24 cellular contexts compared by ENCODE assay signal in the genomic region with DNA sequence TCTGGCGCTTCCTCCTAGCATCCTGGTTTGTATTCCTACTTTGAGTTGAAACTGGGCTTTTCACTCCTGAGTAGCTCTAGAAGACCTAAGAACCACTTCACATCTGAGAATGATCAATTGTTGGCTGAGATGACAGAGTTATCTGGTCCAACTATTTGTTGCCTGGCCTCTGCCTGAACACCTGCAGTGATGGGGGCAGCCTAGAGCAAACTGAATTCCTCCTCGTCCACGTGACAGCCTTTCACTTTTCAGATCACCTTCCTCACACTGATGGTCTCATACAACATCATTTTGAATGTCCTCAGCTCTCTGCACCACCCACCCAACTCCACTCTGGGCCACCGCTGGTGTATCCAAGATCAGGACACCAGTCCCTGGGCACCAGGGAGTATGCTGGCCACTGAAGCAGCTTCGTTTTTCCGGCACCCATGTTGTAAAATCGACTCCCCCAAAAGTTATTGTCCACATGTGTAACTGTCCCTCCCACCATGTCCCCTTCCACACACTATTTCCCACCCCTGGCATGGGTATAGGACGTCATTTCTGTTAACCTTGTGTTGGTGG.
DNase-seq lines count a peak whose midpoint lies in the region; ATAC-seq, FAIRE-seq and TF ChIP-seq lines count a peak whose summit lies in the region.
"Had no signal": no experiment of that assay in that cellular context is flagged by ENCODE, and none has a peak within 500 bp of the region (broad histone marks: within the 10 kb centered on the region; RNA-seq: fewer than 3 reads in every experiment).

No MANE protein-coding gene starts in this region.

- no peaks in the 10 kb centered on the region for H3K9me1 ChIP-seq in K562 (ENCODE audit: control insufficient read depth, insufficient read depth, low read length)

- peak overlapping the region; percentile 41 for H3K27ac Mint-ChIP-seq in nephron progenitor cell
- no peak overlapping the region for H3K27ac Mint-ChIP-seq in type B pancreatic cell
- H3K27ac Mint-ChIP-seq: activated CD4-positive, alpha-beta T cell treated with anti-CD3 and anti-CD28 coated beads for 36 hours; natural killer cell treated with Interleukin-12 subunit alpha and Interleukin-12 subunit beta and Interleukin-15 and Interleukin-18, amount 100 ng/mL, for 72 hours had no signal

- no peak overlapping the region for H3K27ac ChIP-seq in K562 (ENCODE audit: extremely low read depth, low read depth, low read length)
- H3K27ac ChIP-seq: SJCRH30, stomach, uterus had no signal

- in situ Hi-C loops in K562 (cut with MboI) = no loop called here

- CTCF ChIA-PET in K562 (lab: Yijun Ruan, JAX; ENCODE audit: low intra/inter-chr PET ratio) = no interaction called here

- peak; percentile 56 for ATAC-seq in K562
- no peak for ATAC-seq in stimulated activated naive CD8-positive, alpha-beta T cell treated with anti-CD3 and anti-CD28 coated beads, Interleukin-15, Interleukin-2, amounts not matched to agents 100 U/mL and 50 U/mL, for 24 hours
- ATAC-seq: activated CD4-positive, alpha-beta T cell treated with anti-CD3 and anti-CD28 coated beads for 36 hours had no signal

- no peak for TF ChIP-seq EP300 in K562 (IDR thresholded peaks at IDR 0.05; ENCODE audit: low read length)

- TF ChIP-seq CTCF in K562 (IDR thresholded peaks at IDR 0.05 in 2 of 3, conservative IDR thresholded peaks at IDR 0.05 in 1 of 3; ENCODE audit: insufficient read depth in 2 of 3, low read depth in 1 of 3, low read length in 3 of 3) = no peak
- no peak for TF ChIP-seq CTCF in nephron progenitor cell (IDR thresholded peaks at IDR 0.05)
- no peak for TF ChIP-seq CTCF in type B pancreatic cell (conservative IDR thresholded peaks at IDR 0.05)

- H3K27me3 Mint-ChIP-seq in nephron progenitor cell (ENCODE audit: low read depth, poor library complexity) (no peaks in the 10 kb centered on the region), type B pancreatic cell (peaks cover 9% of the 10 kb centered on the region)

- no peaks in the 10 kb centered on the region for H3K79me2 ChIP-seq in K562 (ENCODE audit: control insufficient read depth, insufficient read depth, low read length)

- H3K36me3 ChIP-seq in K562 (ENCODE audit: control insufficient read depth, insufficient read depth, low read length) = no peaks in the 10 kb centered on the region
- H3K36me3 ChIP-seq: HAP-1, stomach, uterus had no signal

- FAIRE-seq in HTR-8/SVneo (lab: Jason Lieb, UNC) (peak; percentile 28), K562 (lab: Jason Lieb, UNC) (no peak)
- FAIRE-seq: A204.1 had no signal

- H3K4me1 Mint-ChIP-seq in nephron progenitor cell = peaks cover 71% of the 10 kb centered on the region
- peaks cover 35% of the 10 kb centered on the region for H3K4me1 Mint-ChIP-seq in type B pancreatic cell (ENCODE audit: unreplicated experiment)
- H3K4me1 Mint-ChIP-seq: activated CD4-positive, alpha-beta T cell treated with anti-CD3 and anti-CD28 coated beads for 36 hours had no signal

- H3K36me3 Mint-ChIP-seq in nephron progenitor cell (ENCODE audit: low read depth) = peaks cover 18% of the 10 kb centered on the region
- peaks cover 13% of the 10 kb centered on the region for H3K36me3 Mint-ChIP-seq in type B pancreatic cell
- H3K36me3 Mint-ChIP-seq: CD14-positive monocyte; natural killer cell treated with Interleukin-12 subunit alpha and Interleukin-12 subunit beta and Interleukin-15 and Interleukin-18, amount 100 ng/mL, for 72 hours had no signal

- BruUV-seq in K562 (replicated peaks; lab: Mats Ljungman, UMichigan) = no TSS peak

- H3K9me3 ChIP-seq in K562 (replicated peaks; ENCODE audit: control insufficient read depth, insufficient read depth, low read depth, low read length) = no peaks in the 10 kb centered on the region
- H3K9me3 ChIP-seq: HAP-1, SJCRH30, stomach, uterus had no signal

- intact Hi-C loops in K562 (cut with micrococcal nuclease) = no loop called here

- TF ChIP-seq RAD21 in K562 (CRISPR knock-in tag; conservative IDR thresholded peaks at IDR 0.05 in 1 of 2, IDR thresholded peaks at IDR 0.05 in 1 of 2) = no peak

- H3K4me2 ChIP-seq in K562 (ENCODE audit: insufficient read depth, low read length) = no peak overlapping the region

- peak; percentile 19 for DNase-seq in NCI-H510A treated with DMSO at 0.1 percent for 48 hours (lab: John Stamatoyannopoulos, UW)
- DNase-seq in NCI-H510A (lab: John Stamatoyannopoulos, UW) = no peak
- no peak for DNase-seq in HTR-8/SVneo (ENCODE audit: insufficient read length, low spot score)
- no peak for DNase-seq in K562 (ENCODE audit: extremely low read depth in 1 of 4, low spot score in 3 of 4)
- DNase-seq in nephron progenitor cell = no peak
- DNase-seq in stimulated activated naive CD8-positive, alpha-beta T cell treated with anti-CD3 and anti-CD28 coated beads, Interleukin-15, Interleukin-2, amounts not matched to agents 100 U/mL and 50 U/mL, for 24 hours = no peak
- DNase-seq in type B pancreatic cell (ENCODE audit: extremely low spot score, unreplicated experiment) = no peak
- DNase-seq in NCI-H345 (lab: John Stamatoyannopoulos, UW) = no peak
- DNase-seq: activated CD4-positive, alpha-beta T cell treated with anti-CD3 and anti-CD28 coated beads for 36 hours; activated CD8-positive, alpha-beta memory T cell treated with anti-CD3 and anti-CD28 coated beads, Interleukin-2, amount 50 U/mL, for 48 hours; anterior cingulate cortex; DMS79 treated with DMSO at 0.1 percent for 48 hours; foreskin fibroblast; mammary epithelial cell; NCI-H1092 treated with DMSO at 0.1 percent for 48 hours; SJCRH30; stimulated activated CD4-positive, alpha-beta T cell treated with anti-CD3 and anti-CD28 coated beads, Interleukin-15, amount 100 ng/mL, for 24 hours; stomach; T1000; uterus had no signal

- no peak overlapping the region for H2AFZ ChIP-seq in K562 (ENCODE audit: low read depth, low read length)

- H4K20me1 ChIP-seq in K562 (replicated peaks; ENCODE audit: control insufficient read depth, insufficient read depth, low read length) = no peaks in the 10 kb centered on the region; the same call in 1 of the 2 replicates

- H3K4me3 Mint-ChIP-seq in nephron progenitor cell = no peak overlapping the region
- H3K4me3 Mint-ChIP-seq in type B pancreatic cell = no peak overlapping the region
- H3K4me3 Mint-ChIP-seq: activated CD4-positive, alpha-beta T cell treated with anti-CD3 and anti-CD28 coated beads for 36 hours; CD14-positive monocyte; natural killer cell treated with Interleukin-12 subunit alpha and Interleukin-12 subunit beta and Interleukin-15 and Interleukin-18, amount 100 ng/mL, for 72 hours had no signal

- H3K27me3 ChIP-seq in K562 (ENCODE audit: control insufficient read depth in 2 of 2, insufficient read depth in 2 of 2, low read length in 2 of 2) = peaks cover 17 to 43% of the 10 kb centered on the region in 2 experiments
- H3K27me3 ChIP-seq: SJCRH30, stomach, uterus had no signal

- no peak for TF ChIP-seq POLR2A in K562 (conservative IDR thresholded peaks at IDR 0.05)

- no peak overlapping the region for H3K4me3 ChIP-seq in K562
- H3K4me3 ChIP-seq: HAP-1, SJCRH30, stomach, uterus had no signal

- H3K9me3 Mint-ChIP-seq in nephron progenitor cell (no peaks in the 10 kb centered on the region), type B pancreatic cell (no peaks in the 10 kb centered on the region)
- H3K9me3 Mint-ChIP-seq: natural killer cell treated with Interleukin-12 subunit alpha and Interleukin-12 subunit beta and Interleukin-15 and Interleukin-18, amount 100 ng/mL, for 72 hours had no signal

- POLR2A ChIA-PET in K562 (lab: Yijun Ruan, JAX) = interaction anchor here (0.7 to 1.9 kb wide), 2 partner anchors 9 to 13 kb away, joined by 5 to 8 read pairs; no protein-coding TSS in a partner anchor

- 3% methylated on average over 8 of the region's 8 CpGs for WGBS in K562 (ENCODE audit: insufficient coverage, low coverage, missing lambda C conversion rate)

- no peak overlapping the region for H3K9ac ChIP-seq in K562 (ENCODE audit: insufficient read depth in 1 of 2, low read depth in 2 of 2, low read length in 2 of 2)

- H3K4me1 ChIP-seq in K562 (replicated peaks in 1 of 2; ENCODE audit: control insufficient read depth in 2 of 2, insufficient read depth in 2 of 2, low read length in 2 of 2) = no peaks in the 10 kb centered on the region
- H3K4me1 ChIP-seq: SJCRH30, uterus had no signal

TF ChIP-seq in K562, 482 proteins besides CTCF, POLR2A, EP300 and RAD21 (continues in another document):
- TF ChIP-seq E2F3 (CRISPR knock-in tag; IDR thresholded peaks at IDR 0.05) (no peak), NFE2 (IDR thresholded peaks at IDR 0.05; ENCODE audit: low read depth) (no peak), FUS (optimal IDR thresholded peaks at IDR 0.05; ENCODE audit: low read depth, low read length) (no peak), KDM1A (IDR thresholded peaks at IDR 0.05) (no peak), MCM5 (IDR thresholded peaks at IDR 0.05; ENCODE audit: low read depth) (no peak)
- TF ChIP-seq, protein P1, sequence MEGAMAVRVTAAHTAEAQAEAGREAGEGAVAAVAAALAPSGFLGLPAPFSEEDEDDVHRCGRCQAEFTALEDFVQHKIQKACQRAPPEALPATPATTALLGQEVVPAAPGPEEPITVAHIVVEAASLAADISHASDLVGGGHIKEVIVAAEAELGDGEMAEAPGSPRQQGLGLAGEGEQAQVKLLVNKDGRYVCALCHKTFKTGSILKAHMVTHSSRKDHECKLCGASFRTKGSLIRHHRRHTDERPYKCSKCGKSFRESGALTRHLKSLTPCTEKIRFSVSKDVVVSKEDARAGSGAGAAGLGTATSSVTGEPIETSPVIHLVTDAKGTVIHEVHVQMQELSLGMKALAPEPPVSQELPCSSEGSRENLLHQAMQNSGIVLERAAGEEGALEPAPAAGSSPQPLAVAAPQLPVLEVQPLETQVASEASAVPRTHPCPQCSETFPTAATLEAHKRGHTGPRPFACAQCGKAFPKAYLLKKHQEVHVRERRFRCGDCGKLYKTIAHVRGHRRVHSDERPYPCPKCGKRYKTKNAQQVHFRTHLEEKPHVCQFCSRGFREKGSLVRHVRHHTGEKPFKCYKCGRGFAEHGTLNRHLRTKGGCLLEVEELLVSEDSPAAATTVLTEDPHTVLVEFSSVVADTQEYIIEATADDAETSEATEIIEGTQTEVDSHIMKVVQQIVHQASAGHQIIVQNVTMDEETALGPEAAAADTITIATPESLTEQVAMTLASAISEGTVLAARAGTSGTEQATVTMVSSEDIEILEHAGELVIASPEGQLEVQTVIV (CRISPR knock-in tag; IDR thresholded peaks at IDR 0.05; ENCODE audit: borderline replicate concordance) = no peak
- TF ChIP-seq, protein P2, sequence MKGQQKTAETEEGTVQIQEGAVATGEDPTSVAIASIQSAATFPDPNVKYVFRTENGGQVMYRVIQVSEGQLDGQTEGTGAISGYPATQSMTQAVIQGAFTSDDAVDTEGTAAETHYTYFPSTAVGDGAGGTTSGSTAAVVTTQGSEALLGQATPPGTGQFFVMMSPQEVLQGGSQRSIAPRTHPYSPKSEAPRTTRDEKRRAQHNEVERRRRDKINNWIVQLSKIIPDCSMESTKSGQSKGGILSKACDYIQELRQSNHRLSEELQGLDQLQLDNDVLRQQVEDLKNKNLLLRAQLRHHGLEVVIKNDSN (CRISPR knock-in tag; IDR thresholded peaks at IDR 0.05) = 0 out of 2 replicates have a peak, but pooled peaks have one; percentile 21
